Comparison of ENCODE assay signal across 11 cellular contexts in the genomic region with DNA sequence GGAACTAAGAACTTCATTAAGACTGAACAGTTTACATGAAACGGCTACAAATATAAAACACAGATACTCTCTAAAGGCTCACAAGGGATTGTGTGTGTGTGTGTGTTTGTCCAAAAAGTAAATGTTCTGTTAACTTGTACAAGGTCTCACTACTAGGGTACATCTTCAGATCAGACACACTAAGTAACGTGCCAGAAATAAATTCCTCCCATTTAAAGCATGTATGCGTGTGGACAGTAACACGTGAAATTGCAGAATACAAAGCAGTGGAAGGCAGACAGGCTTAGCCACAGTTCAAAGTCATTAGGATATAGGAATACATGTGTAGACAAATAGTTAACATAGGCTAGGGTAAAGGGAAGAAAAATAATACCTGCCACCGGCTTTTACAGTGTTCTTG. TPM values are rescaled to one million over a fixed set of nuclear protein-coding genes. Genes with fewer than 3 reads are reported as not detected.
A peak's percentile ranks its signal among the peaks of the same experiment; 100 is the strongest.
DNase-seq lines count a peak whose midpoint lies in the region; ATAC-seq and TF ChIP-seq lines count a peak whose summit lies in the region.
"Had no signal": no experiment of that assay in that cellular context is flagged by ENCODE, and none has a peak within 500 bp of the region (broad histone marks: within the 10 kb centered on the region; RNA-seq: fewer than 3 reads in every experiment).

No MANE protein-coding gene starts in this region.

- H3K9me3 ChIP-seq in HUES64 (ENCODE audit: insufficient read depth, low read depth, low read length), result no peaks in the 10 kb centered on the region
- H3K9me3 ChIP-seq in mesenchymal stem cell (ENCODE audit: control insufficient read depth, low read length), result no peaks in the 10 kb centered on the region
- H3K9me3 ChIP-seq in suprapubic skin, result no peaks in the 10 kb centered on the region
- H3K9me3 ChIP-seq in body of pancreas, result no peaks in the 10 kb centered on the region

- TF ChIP-seq EP300 in suprapubic skin (IDR thresholded peaks at IDR 0.05), result no peak

- no peak overlapping the region for H3K14ac ChIP-seq in mesenchymal stem cell (ENCODE audit: low read length in 2 of 2)

- H3K79me1 ChIP-seq in mesenchymal stem cell (replicated peaks; ENCODE audit: low read length, poor library complexity, severe bottlenecking), result peaks cover 2% of the 10 kb centered on the region

- 74% methylated on average over 4 of the region's 5 CpGs for WGBS in HUES64
- 84% methylated on average over 3 of the region's 5 CpGs for WGBS in mesenchymal stem cell
- 46% methylated on average over 5 of the region's 5 CpGs for WGBS in suprapubic skin
- 69 to 70% methylated on average over 5 of the region's 5 CpGs for WGBS in body of pancreas, 2 donors

- H3K9ac ChIP-seq in HUES64 (ENCODE audit: low read depth, low read length), result no peak overlapping the region
- peak overlapping the region; percentile 95 for H3K9ac ChIP-seq in mesenchymal stem cell (ENCODE audit: low read length)

- no peak overlapping the region for H3K23ac ChIP-seq in mesenchymal stem cell (ENCODE audit: low read length in 2 of 2)

- no peak overlapping the region for H4K8ac ChIP-seq in mesenchymal stem cell (ENCODE audit: low read length)

- peak overlapping the region in 1 of 2 experiments; percentile 1 for H3K4ac ChIP-seq in mesenchymal stem cell (ENCODE audit: low read depth in 1 of 2, low read length in 2 of 2)

- ATAC-seq in body of pancreas, result no peak
- no peak for ATAC-seq in HG02763 (IDR thresholded peaks at IDR 0.05; ENCODE audit: unreplicated experiment)

- H2BK12ac ChIP-seq in mesenchymal stem cell (ENCODE audit: low read length in 2 of 2), result no peak overlapping the region

- no peak overlapping the region for H2AK5ac ChIP-seq in mesenchymal stem cell (ENCODE audit: low read length, severe bottlenecking)

- H2BK120ac ChIP-seq in mesenchymal stem cell (ENCODE audit: low read depth, low read length), result no peak overlapping the region

- no peak for DNase-seq in coronary artery (ENCODE audit: low spot score)
- peak; percentile 66 for DNase-seq in mesenchymal stem cell
- no peak for DNase-seq in suprapubic skin (ENCODE audit: low spot score in 2 of 2)
- no peak for DNase-seq in body of pancreas
- DNase-seq in cortex of kidney (lab: John Stamatoyannopoulos, UW), result no peak
- DNase-seq in NCI-H1436 (lab: John Stamatoyannopoulos, UW), result no peak
- DNase-seq: activated CD4-positive, CD25-positive, alpha-beta regulatory T cell; nucleus accumbens had no signal

- H3K4me1 ChIP-seq in HUES64 (ENCODE audit: insufficient read depth, low read length) (peaks cover 57% of the 10 kb centered on the region), mesenchymal stem cell (ENCODE audit: control insufficient read depth, insufficient read depth, low read depth, low read length) (peaks cover 2% of the 10 kb centered on the region), suprapubic skin (peaks cover 51% of the 10 kb centered on the region), body of pancreas (peaks cover 23% of the 10 kb centered on the region)

- H2BK5ac ChIP-seq in mesenchymal stem cell (ENCODE audit: low read depth, low read length, poor library complexity, severe bottlenecking), result no peak overlapping the region

- no peak overlapping the region for H3K18ac ChIP-seq in mesenchymal stem cell (ENCODE audit: low read depth in 1 of 2, low read length in 2 of 2)

- H4K91ac ChIP-seq in mesenchymal stem cell (ENCODE audit: low read length), result no peak overlapping the region

- no peak for TF ChIP-seq POLR2A in suprapubic skin (IDR thresholded peaks at IDR 0.05)
- no peak for TF ChIP-seq POLR2A in body of pancreas (IDR thresholded peaks at IDR 0.05)

- peak overlapping the region; percentile 99 for H3K4me2 ChIP-seq in mesenchymal stem cell (ENCODE audit: low read length, poor library complexity, severe bottlenecking)

- H3K4me3 ChIP-seq in HUES64 (ENCODE audit: low read length) (peak overlapping the region; percentile 71), coronary artery (peak overlapping the region; percentile 80), mesenchymal stem cell (ENCODE audit: insufficient read depth in 1 of 2, low read depth in 1 of 2, low read length in 2 of 2) (peak overlapping the region in 1 of 2 experiments; percentile 86), suprapubic skin (peak overlapping the region; percentile 86), body of pancreas (no peak overlapping the region)

- TF ChIP-seq CTCF in coronary artery (IDR thresholded peaks at IDR 0.05), result no peak
- no peak for TF ChIP-seq CTCF in suprapubic skin (IDR thresholded peaks at IDR 0.05)
- TF ChIP-seq CTCF in body of pancreas (IDR thresholded peaks at IDR 0.05), result no peak

- H2BK15ac ChIP-seq in mesenchymal stem cell (ENCODE audit: low read depth, poor library complexity, severe bottlenecking), result no peak overlapping the region

- H3K27me3 ChIP-seq in HUES64 (ENCODE audit: insufficient read depth, low read length) (peaks cover 19% of the 10 kb centered on the region), mesenchymal stem cell (ENCODE audit: control insufficient read depth in 1 of 2, insufficient read depth in 1 of 2, low read length in 2 of 2) (no peaks in the 10 kb centered on the region), suprapubic skin (no peaks in the 10 kb centered on the region), body of pancreas (peaks cover 0 to 6% of the 10 kb centered on the region in 2 donors)

- intact Hi-C loops in body of pancreas (cut with DNase I), result no loop called here

- no peak overlapping the region for H2AFZ ChIP-seq in mesenchymal stem cell (ENCODE audit: low read depth, low read length)

- H3K36me3 ChIP-seq in HUES64 (ENCODE audit: insufficient read depth, low read length), result no peaks in the 10 kb centered on the region
- no peaks in the 10 kb centered on the region for H3K36me3 ChIP-seq in mesenchymal stem cell (ENCODE audit: control insufficient read depth in 1 of 2, insufficient read depth in 2 of 2, low read depth in 1 of 2, low read length in 2 of 2)
- H3K36me3 ChIP-seq in suprapubic skin, result no peaks in the 10 kb centered on the region
- no peaks in the 10 kb centered on the region for H3K36me3 ChIP-seq in body of pancreas (replicated peaks in 1 of 2; ENCODE audit: insufficient read depth in 1 of 2, low read depth in 2 of 2)

- H3K27ac ChIP-seq in HUES64 (ENCODE audit: low read depth, low read length), result no peak overlapping the region
- H3K27ac ChIP-seq in coronary artery, result peak overlapping the region in 1 of 2 donors; percentile 74
- H3K27ac ChIP-seq in mesenchymal stem cell (ENCODE audit: low read length, poor library complexity, severe bottlenecking), result peak overlapping the region; percentile 31
- no peak overlapping the region for H3K27ac ChIP-seq in suprapubic skin
- no peak overlapping the region for H3K27ac ChIP-seq in body of pancreas

RNA-seq across cellular contexts. Expression of a gene that starts 1.8 kb away (rescaled TPM):
- polyA plus RNA-seq in HUES64 (2013, experiment 1 of 2), result 7.0 TPM
- polyA plus RNA-seq in HUES64 (2013, experiment 2 of 2), result 6.7 TPM
- 7.0 TPM for polyA plus RNA-seq in mesenchymal stem cell (2013, experiment 1 of 2)
- polyA plus RNA-seq in mesenchymal stem cell (2013, experiment 2 of 2), result 6.8 TPM
- total RNA-seq in suprapubic skin (10 to 100 TPM in 2 of 4 donors, 1 to 10 TPM in 2; 6.5 to 12.3 (median 8.9) TPM), body of pancreas (1 to 10 TPM in 1 of 2 donors, under 1 TPM in 1; 0.99 to 1.8 TPM)
- total RNA-seq: activated T-helper 1 cell treated with anti-CD3 and anti-CD28 coated beads, Interleukin-12 subunit alpha, Interleukin-12 subunit beta, Interleukin-2, Interleukin-4 antibody, amounts not matched to agents 30 ng/mL and 10 ng/mL and 1 ng/mL, durations not matched to agents 14 hours and 24 hours and 36 hours had no signal

Comparison
In these comparisons a context has a peak if more than half of its experiments do, and no peak if none do; other contexts are left out.
1. H3K4me3 ChIP-seq: peak in HUES64 (single experiment), coronary artery (single experiment) and suprapubic skin (single experiment); none in body of pancreas (0 of 2).